Comparison of ENCODE assay signal across 9 cellular contexts in the genomic region with DNA sequence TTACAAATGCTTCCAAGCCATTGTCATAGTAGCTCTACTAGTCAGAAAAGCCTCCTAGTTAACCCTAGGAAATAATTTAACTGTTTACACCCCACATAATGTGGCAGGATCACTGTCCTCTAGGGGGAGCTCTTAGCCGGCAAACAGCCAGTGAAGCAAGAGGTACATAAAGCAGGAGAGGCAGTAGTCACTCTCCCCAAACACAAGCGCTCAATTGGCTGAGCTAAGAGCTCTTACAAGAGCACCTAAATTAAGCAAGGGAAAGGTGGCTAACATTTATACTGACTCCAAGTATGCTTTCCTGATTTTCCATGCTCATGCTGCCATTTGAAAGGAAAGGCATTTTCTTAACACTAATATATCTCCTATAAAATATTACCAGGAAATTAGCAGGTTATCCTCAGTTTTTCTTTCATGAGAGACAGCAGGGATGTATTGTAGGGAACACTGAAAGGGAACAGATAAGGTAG. TPM values are rescaled to one million over a fixed set of nuclear protein-coding genes. Genes with fewer than 3 reads are reported as not detected.
DNase-seq lines count a peak whose midpoint lies in the region; ATAC-seq and TF ChIP-seq lines count a peak whose summit lies in the region.
"Had no signal": no experiment of that assay in that cellular context is flagged by ENCODE, and none has a peak within 500 bp of the region (broad histone marks: within the 10 kb centered on the region; RNA-seq: fewer than 3 reads in every experiment).

No MANE protein-coding gene starts in this region.

- POLR2A ChIA-PET in activated CD4-positive, alpha-beta T cell treated with anti-CD3 and anti-CD28 coated beads, Interleukin-2, amount 10 ng/mL, durations not matched to agents 7 days and 5 days (lab: Charles Lee) = no interaction called here

- peaks cover 0 to 1% (median 0%) of the 10 kb centered on the region in 7 donors for H3K9me3 Mint-ChIP-seq in CD4-positive, CD25-positive, alpha-beta regulatory T cell
- no peaks in the 10 kb centered on the region for H3K9me3 Mint-ChIP-seq in activated CD4-positive, alpha-beta T cell treated with anti-CD3 and anti-CD28 coated beads, Interleukin-2, amount 10 ng/mL, durations not matched to agents 7 days and 5 days
- no peaks in the 10 kb centered on the region for H3K9me3 Mint-ChIP-seq in effector memory CD8-positive, alpha-beta T cell
- H3K9me3 Mint-ChIP-seq in nephron = no peaks in the 10 kb centered on the region
- H3K9me3 Mint-ChIP-seq: stimulated activated naive CD8-positive, alpha-beta T cell treated with anti-CD3 and anti-CD28 coated beads, Interleukin-15, Interleukin-2, amounts not matched to agents 100 ng/mL and 50 ng/mL, for 24 hours had no signal

- no peaks in the 10 kb centered on the region for H3K36me3 ChIP-seq in CD4-positive, CD25-positive, alpha-beta regulatory T cell (ENCODE audit: control insufficient read depth, insufficient read depth, low read length)

- H3K27me3 ChIP-seq in CD4-positive, CD25-positive, alpha-beta regulatory T cell (ENCODE audit: control insufficient read depth, insufficient read depth, low read length) = no peaks in the 10 kb centered on the region

- no peak for ATAC-seq in CD4-positive, CD25-positive, alpha-beta regulatory T cell (ENCODE audit: low read depth in 2 of 2)
- ATAC-seq in GM19395 (IDR thresholded peaks at IDR 0.05; ENCODE audit: unreplicated experiment) = peak; percentile 84
- peak; percentile 45 for ATAC-seq in HG03558 (IDR thresholded peaks at IDR 0.05; ENCODE audit: extremely low read depth, unreplicated experiment)
- ATAC-seq in effector memory CD8-positive, alpha-beta T cell (replicated peaks) = no peak

- CTCF ChIA-PET in activated CD4-positive, alpha-beta T cell treated with anti-CD3 and anti-CD28 coated beads, Interleukin-2, amount 10 ng/mL, durations not matched to agents 7 days and 5 days (lab: Charles Lee) = interaction anchor here (0.6 to 4.1 kb wide), 18 partner anchors 10 to 1254 kb away, joined by 3 to 16 read pairs (median 4); a partner anchor contains a TSS

- TF ChIP-seq CTCF in nephron (IDR thresholded peaks at IDR 0.05; ENCODE audit: unreplicated experiment in 3 of 3) = peak; percentile 34 to 56 (median 37)

- no peak overlapping the region for H3K27ac ChIP-seq in CD4-positive, CD25-positive, alpha-beta regulatory T cell (ENCODE audit: insufficient read depth, low read length, poor library complexity, severe bottlenecking)

- H3K4me1 Mint-ChIP-seq in CD4-positive, CD25-positive, alpha-beta regulatory T cell = peaks cover 0 to 7% (median 0%) of the 10 kb centered on the region in 4 donors
- H3K4me1 Mint-ChIP-seq in activated CD4-positive, alpha-beta T cell treated with anti-CD3 and anti-CD28 coated beads, Interleukin-2, amount 10 ng/mL, durations not matched to agents 7 days and 5 days = peaks cover 2% of the 10 kb centered on the region
- no peaks in the 10 kb centered on the region for H3K4me1 Mint-ChIP-seq in effector memory CD8-positive, alpha-beta T cell (ENCODE audit: low read depth in 2 of 2)
- peaks cover 9% of the 10 kb centered on the region for H3K4me1 Mint-ChIP-seq in nephron

- DNase-seq in CD4-positive, CD25-positive, alpha-beta regulatory T cell = peak in 2 of 3 donors; percentile 35 to 81
- DNase-seq in NCI-H748 (lab: John Stamatoyannopoulos, UW; ENCODE audit: unreplicated experiment) = peak; percentile 78
- peak; percentile 80 for DNase-seq in activated CD4-positive, alpha-beta T cell treated with anti-CD3 and anti-CD28 coated beads, Interleukin-2, amount 10 ng/mL, durations not matched to agents 7 days and 5 days
- DNase-seq in effector memory CD8-positive, alpha-beta T cell = peak; percentile 19 to 26 (median 19)
- no peak for DNase-seq in 8988T

- H3K36me3 Mint-ChIP-seq in CD4-positive, CD25-positive, alpha-beta regulatory T cell = no peaks in the 10 kb centered on the region
- no peaks in the 10 kb centered on the region for H3K36me3 Mint-ChIP-seq in activated CD4-positive, alpha-beta T cell treated with anti-CD3 and anti-CD28 coated beads, Interleukin-2, amount 10 ng/mL, durations not matched to agents 7 days and 5 days (ENCODE audit: low read depth)
- H3K36me3 Mint-ChIP-seq in effector memory CD8-positive, alpha-beta T cell (ENCODE audit: insufficient read depth) = no peaks in the 10 kb centered on the region
- no peaks in the 10 kb centered on the region for H3K36me3 Mint-ChIP-seq in nephron (ENCODE audit: low read depth)

- H3K4me3 Mint-ChIP-seq in CD4-positive, CD25-positive, alpha-beta regulatory T cell = peak overlapping the region in 1 of 4 donors; percentile 21
- no peak overlapping the region for H3K4me3 Mint-ChIP-seq in activated CD4-positive, alpha-beta T cell treated with anti-CD3 and anti-CD28 coated beads, Interleukin-2, amount 10 ng/mL, durations not matched to agents 7 days and 5 days
- no peak overlapping the region for H3K4me3 Mint-ChIP-seq in effector memory CD8-positive, alpha-beta T cell
- no peak overlapping the region for H3K4me3 Mint-ChIP-seq in nephron
- H3K4me3 Mint-ChIP-seq: stimulated activated naive CD8-positive, alpha-beta T cell treated with anti-CD3 and anti-CD28 coated beads, Interleukin-15, Interleukin-2, amounts not matched to agents 100 ng/mL and 50 ng/mL, for 24 hours had no signal

- no peak overlapping the region for H3K27ac Mint-ChIP-seq in CD4-positive, CD25-positive, alpha-beta regulatory T cell
- H3K27ac Mint-ChIP-seq in activated CD4-positive, alpha-beta T cell treated with anti-CD3 and anti-CD28 coated beads, Interleukin-2, amount 10 ng/mL, durations not matched to agents 7 days and 5 days = no peak overlapping the region
- H3K27ac Mint-ChIP-seq in effector memory CD8-positive, alpha-beta T cell = no peak overlapping the region
- H3K27ac Mint-ChIP-seq in nephron = no peak overlapping the region
- H3K27ac Mint-ChIP-seq: stimulated activated naive CD8-positive, alpha-beta T cell treated with anti-CD3 and anti-CD28 coated beads, Interleukin-15, Interleukin-2, amounts not matched to agents 100 ng/mL and 50 ng/mL, for 24 hours had no signal

- H3K4me3 ChIP-seq in CD4-positive, CD25-positive, alpha-beta regulatory T cell (ENCODE audit: low read depth, low read length) = no peak overlapping the region

- H3K9me3 ChIP-seq in CD4-positive, CD25-positive, alpha-beta regulatory T cell (ENCODE audit: control insufficient read depth in 2 of 2, low read length in 2 of 2) = no peaks in the 10 kb centered on the region

- peaks cover 5% of the 10 kb centered on the region for H3K27me3 Mint-ChIP-seq in CD4-positive, CD25-positive, alpha-beta regulatory T cell
- no peaks in the 10 kb centered on the region for H3K27me3 Mint-ChIP-seq in activated CD4-positive, alpha-beta T cell treated with anti-CD3 and anti-CD28 coated beads, Interleukin-2, amount 10 ng/mL, durations not matched to agents 7 days and 5 days
- no peaks in the 10 kb centered on the region for H3K27me3 Mint-ChIP-seq in effector memory CD8-positive, alpha-beta T cell
- H3K27me3 Mint-ChIP-seq in nephron (ENCODE audit: low read depth) = no peaks in the 10 kb centered on the region
- H3K27me3 Mint-ChIP-seq: stimulated activated naive CD8-positive, alpha-beta T cell treated with anti-CD3 and anti-CD28 coated beads, Interleukin-15, Interleukin-2, amounts not matched to agents 100 ng/mL and 50 ng/mL, for 24 hours had no signal

- no peaks in the 10 kb centered on the region for H3K4me1 ChIP-seq in CD4-positive, CD25-positive, alpha-beta regulatory T cell (ENCODE audit: control insufficient read depth, insufficient read depth, low read length, poor library complexity, severe bottlenecking)

RNA-seq across cellular contexts. Expression of a gene that starts 37.6 kb away (rescaled TPM):
- 2.1 TPM for total RNA-seq in CD4-positive, CD25-positive, alpha-beta regulatory T cell
- under 1 TPM; 0.43 to 0.95 (median 0.59) TPM for polyA plus RNA-seq in CD4-positive, CD25-positive, alpha-beta regulatory T cell
- total RNA-seq in activated CD4-positive, alpha-beta T cell treated with anti-CD3 and anti-CD28 coated beads, Interleukin-2, amount 10 ng/mL, durations not matched to agents 7 days and 5 days = 1 to 10 TPM; 5.0 to 6.8 TPM

Comparison
In these comparisons a context has a peak if more than half of its experiments do, and no peak if none do; other contexts are left out.
1. ATAC-seq: peak in GM19395 (single experiment) and HG03558 (single experiment); none in CD4-positive, CD25-positive, alpha-beta regulatory T cell (0 of 2) and effector memory CD8-positive, alpha-beta T cell (single experiment).